Comparison of ENCODE assay signal across 8 cellular contexts in the genomic region with DNA sequence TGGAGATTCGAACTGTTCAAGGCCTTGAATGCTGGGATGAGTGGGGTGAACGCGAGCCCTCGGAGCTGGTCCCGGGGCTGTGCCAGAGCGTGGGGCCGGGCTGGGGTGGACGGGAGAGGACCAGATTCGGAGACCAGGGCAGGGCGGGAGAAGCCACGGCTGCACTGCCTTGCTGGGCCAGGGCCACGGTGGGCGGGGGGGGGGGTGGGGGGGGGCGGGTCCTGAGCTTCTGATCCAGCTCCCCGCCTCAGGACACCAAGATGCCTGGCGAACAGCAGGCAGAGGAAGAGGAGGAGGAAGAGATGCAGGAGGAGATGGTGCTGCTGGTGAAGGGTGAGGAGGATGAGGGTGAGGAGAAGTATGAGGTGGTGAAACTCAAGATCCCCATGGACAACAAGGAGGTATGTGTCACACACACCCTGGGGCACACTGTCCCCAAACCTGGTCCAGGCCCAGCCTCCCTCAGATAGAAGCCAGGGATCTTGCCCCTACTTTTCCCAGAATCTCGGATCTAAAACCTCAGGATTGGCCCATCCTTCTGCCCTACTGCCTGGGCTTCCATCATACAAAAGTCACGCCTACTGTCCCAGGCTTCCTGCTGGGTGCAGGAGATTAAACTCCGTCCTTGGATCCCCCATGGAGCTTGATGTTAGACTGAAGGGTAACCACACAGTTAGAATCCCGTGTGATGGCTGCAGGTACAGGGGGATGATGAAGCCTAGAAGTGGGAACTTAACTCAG. TPM values are rescaled to one million over a fixed set of nuclear protein-coding genes. Genes with fewer than 3 reads are reported as not detected.
A peak's percentile ranks its signal among the peaks of the same experiment; 100 is the strongest.
DNase-seq lines count a peak whose midpoint lies in the region; ATAC-seq and TF ChIP-seq lines count a peak whose summit lies in the region.

No MANE protein-coding gene starts in this region.

- DNase-seq in AG09309 (ENCODE audit: low read depth) (no peak), hepatocyte (ENCODE audit: low spot score) (no peak), HCEC 1CT (no peak), GM19240 (ENCODE audit: insufficient read length, low spot score) (no peak), glomerular visceral epithelial cell (ENCODE audit: extremely low spot score) (no peak)
- DNase-seq in activated naive CD8-positive, alpha-beta T cell treated with anti-CD3 and anti-CD28 coated beads for 36 hours = no peak
- DNase-seq in stimulated activated effector memory CD8-positive, alpha-beta T cell treated with anti-CD3 and anti-CD28 coated beads, Interleukin-12 subunit alpha, Interleukin-12 subunit beta, amount 100 ng/mL, for 72 hours (ENCODE audit: low spot score in 2 of 2) = no peak

- peaks cover 6% of the 10 kb centered on the region for H3K36me3 Mint-ChIP-seq in activated naive CD8-positive, alpha-beta T cell treated with anti-CD3 and anti-CD28 coated beads for 36 hours
- peaks cover 48% of the 10 kb centered on the region for H3K36me3 Mint-ChIP-seq in stimulated activated effector memory CD8-positive, alpha-beta T cell treated with anti-CD3 and anti-CD28 coated beads, Interleukin-12 subunit alpha, Interleukin-12 subunit beta, amount 100 ng/mL, for 72 hours

- peak; percentile 5 for ATAC-seq in GM21447 (IDR thresholded peaks at IDR 0.05; ENCODE audit: unreplicated experiment)
- ATAC-seq in stimulated activated effector memory CD8-positive, alpha-beta T cell treated with anti-CD3 and anti-CD28 coated beads, Interleukin-12 subunit alpha, Interleukin-12 subunit beta, amount 100 ng/mL, for 72 hours = no peak

- H3K27me3 ChIP-seq in hepatocyte = no peaks in the 10 kb centered on the region

- TF ChIP-seq CTCF in AG09309 (IDR thresholded peaks at IDR 0.05; ENCODE audit: control insufficient read depth, insufficient read depth, low read depth, low read length, missing control alignments) (no peak), hepatocyte (IDR thresholded peaks at IDR 0.05; ENCODE audit: poor library complexity) (no peak)

- H3K27ac Mint-ChIP-seq in activated naive CD8-positive, alpha-beta T cell treated with anti-CD3 and anti-CD28 coated beads for 36 hours = peak overlapping the region; percentile 80
- H3K27ac Mint-ChIP-seq in stimulated activated effector memory CD8-positive, alpha-beta T cell treated with anti-CD3 and anti-CD28 coated beads, Interleukin-12 subunit alpha, Interleukin-12 subunit beta, amount 100 ng/mL, for 72 hours = peak overlapping the region; percentile 96

- H3K27me3 Mint-ChIP-seq in activated naive CD8-positive, alpha-beta T cell treated with anti-CD3 and anti-CD28 coated beads for 36 hours = peaks cover 3% of the 10 kb centered on the region

- peak overlapping the region; percentile 98 for H3K4me3 Mint-ChIP-seq in activated naive CD8-positive, alpha-beta T cell treated with anti-CD3 and anti-CD28 coated beads for 36 hours
- H3K4me3 Mint-ChIP-seq in stimulated activated effector memory CD8-positive, alpha-beta T cell treated with anti-CD3 and anti-CD28 coated beads, Interleukin-12 subunit alpha, Interleukin-12 subunit beta, amount 100 ng/mL, for 72 hours = peak overlapping the region; percentile 88

- peak overlapping the region; percentile 96 for H3K27ac ChIP-seq in hepatocyte

- H3K4me2 ChIP-seq in hepatocyte = peak overlapping the region; percentile 96

- peaks cover 29% of the 10 kb centered on the region for H3K79me2 ChIP-seq in hepatocyte

- no peaks in the 10 kb centered on the region for H3K9me2 ChIP-seq in hepatocyte (replicated peaks; ENCODE audit: insufficient read depth)

- no peaks in the 10 kb centered on the region for H3K36me3 ChIP-seq in hepatocyte (replicated peaks; ENCODE audit: insufficient read depth, low read depth)

- peak overlapping the region; percentile 100 for H2AFZ ChIP-seq in hepatocyte

- H3K4me1 ChIP-seq in hepatocyte (ENCODE audit: insufficient read depth) = peaks cover 12% of the 10 kb centered on the region

- no peaks in the 10 kb centered on the region for H3K9me3 Mint-ChIP-seq in activated naive CD8-positive, alpha-beta T cell treated with anti-CD3 and anti-CD28 coated beads for 36 hours
- no peaks in the 10 kb centered on the region for H3K9me3 Mint-ChIP-seq in stimulated activated effector memory CD8-positive, alpha-beta T cell treated with anti-CD3 and anti-CD28 coated beads, Interleukin-12 subunit alpha, Interleukin-12 subunit beta, amount 100 ng/mL, for 72 hours

- 34% methylated on average over 9 of the region's 20 CpGs for WGBS in hepatocyte (ENCODE audit: low lambda C conversion rate, missing lambda C conversion rate)

- H4K20me1 ChIP-seq in hepatocyte (ENCODE audit: insufficient read depth, poor library complexity, severe bottlenecking) = peaks cover 3% of the 10 kb centered on the region

- peak overlapping the region; percentile 43 for H3K4me3 ChIP-seq in AG09309 (ENCODE audit: control insufficient read depth, low read depth, low read length)
- peak overlapping the region; percentile 99 for H3K4me3 ChIP-seq in hepatocyte

- H3K4me1 Mint-ChIP-seq in activated naive CD8-positive, alpha-beta T cell treated with anti-CD3 and anti-CD28 coated beads for 36 hours = peaks cover 31% of the 10 kb centered on the region
- H3K4me1 Mint-ChIP-seq in stimulated activated effector memory CD8-positive, alpha-beta T cell treated with anti-CD3 and anti-CD28 coated beads, Interleukin-12 subunit alpha, Interleukin-12 subunit beta, amount 100 ng/mL, for 72 hours = peaks cover 40% of the 10 kb centered on the region

- H3K9me3 ChIP-seq in hepatocyte (ENCODE audit: low read depth) = no peaks in the 10 kb centered on the region

RNA-seq across cellular contexts. Expression of a gene that starts 0.6 kb away (rescaled TPM):
- 1 to 10 TPM; 4.2 to 5.2 TPM for total RNA-seq in activated naive CD8-positive, alpha-beta T cell treated with anti-CD3 and anti-CD28 coated beads for 36 hours
- 12.4 and 18.7 TPM in 2 replicates for total RNA-seq in hepatocyte
- polyA plus RNA-seq in hepatocyte = 23.6 and 25.2 TPM in 2 replicates

RNA-seq across cellular contexts. Expression of a gene that starts 12.7 kb away (rescaled TPM):
- 10 to 100 TPM in 1 of 2 experiments, 1 to 10 TPM in 1; 9.5 to 10.2 TPM for total RNA-seq in activated naive CD8-positive, alpha-beta T cell treated with anti-CD3 and anti-CD28 coated beads for 36 hours
- 7.7 and 8.0 TPM in 2 replicates for total RNA-seq in hepatocyte
- polyA plus RNA-seq in hepatocyte = 6.1 and 7.1 TPM in 2 replicates

RNA-seq across cellular contexts. Expression of a gene that starts 21.9 kb away (rescaled TPM):
- total RNA-seq in activated naive CD8-positive, alpha-beta T cell treated with anti-CD3 and anti-CD28 coated beads for 36 hours = 100 to 1,000 TPM; 181 to 183 TPM
- total RNA-seq in hepatocyte = 25.9 and 33.8 TPM in 2 replicates
- polyA plus RNA-seq in hepatocyte = 36.3 and 47.2 TPM in 2 replicates

RNA-seq across cellular contexts. Expression of a gene that starts 25.6 kb away (rescaled TPM):
- 100 to 1,000 TPM; 162 to 163 TPM for total RNA-seq in activated naive CD8-positive, alpha-beta T cell treated with anti-CD3 and anti-CD28 coated beads for 36 hours
- not detected in 2 replicates for total RNA-seq in hepatocyte
- polyA plus RNA-seq in hepatocyte = 1.5 and 2.3 TPM in 2 replicates

RNA-seq across cellular contexts. Expression of a gene that starts 33.4 kb away (rescaled TPM):
- 1 to 10 TPM; 1.2 to 1.5 TPM for total RNA-seq in activated naive CD8-positive, alpha-beta T cell treated with anti-CD3 and anti-CD28 coated beads for 36 hours
- total RNA-seq in hepatocyte = 4.0 TPM in 1 of 2 replicates, not detected in the other
- polyA plus RNA-seq in hepatocyte = 2.2 and 5.3 TPM in 2 replicates
